In genomic region chr15:63060699-63061098, GRCh38 we compare ENCODE assay signal across 27 cellular contexts. TPM values are rescaled to one million over a fixed set of nuclear protein-coding genes. Genes with fewer than 3 reads are reported as not detected.
DNase-seq lines count a peak whose midpoint lies in the region; ATAC-seq and TF ChIP-seq lines count a peak whose summit lies in the region.
"Had no signal": no experiment of that assay in that cellular context is flagged by ENCODE, and none has a peak within 500 bp of the region (broad histone marks: within the 10 kb centered on the region; RNA-seq: fewer than 3 reads in every experiment).

No MANE protein-coding gene starts in this region.

- peak in 7 of 8 donors; percentile 7 to 47 (median 17) for ATAC-seq in heart right ventricle
- ATAC-seq in Right ventricle myocardium superior (ENCODE audit: poor library complexity) = no peak
- no peak for ATAC-seq in HG02870 (IDR thresholded peaks at IDR 0.05; ENCODE audit: unreplicated experiment)
- no peak for ATAC-seq in HG03469 (IDR thresholded peaks at IDR 0.05; ENCODE audit: unreplicated experiment)
- ATAC-seq in sciatic nerve = no peak
- ATAC-seq: activated CD8-positive, alpha-beta T cell treated with anti-CD3 and anti-CD28 coated beads, Interleukin-2, amount 10 ng/mL, durations not matched to agents 7 days and 5 days; esophagus mucosa; K562; mucosa of descending colon; upper lobe of right lung had no signal

- H3K27me3 Mint-ChIP-seq in endothelial cell (ENCODE audit: unreplicated experiment) = no peaks in the 10 kb centered on the region

- intact Hi-C loops in heart right ventricle (cut with DNase I) = no loop called here
- intact Hi-C loops in Right ventricle myocardium superior (cut with DNase I) = no loop called here
- intact Hi-C loops in esophagus muscularis mucosa (cut with DNase I) = no loop called here
- intact Hi-C loops in sciatic nerve (cut with DNase I) = no loop called here

- no peak overlapping the region for H3K4me2 ChIP-seq in osteoblast (ENCODE audit: insufficient read depth, low read length)
- H3K4me2 ChIP-seq: BLaER1 had no signal

- peaks cover 55% of the 10 kb centered on the region for H3K79me2 ChIP-seq in osteoblast (ENCODE audit: insufficient read depth, low read length)

- 35 to 51% methylated on average over 10 of the region's 10 CpGs for WGBS in heart right ventricle, 2 donors
- 84% methylated on average over 10 of the region's 10 CpGs for whole genome bisulfite sequencing in esophagus muscularis mucosa

- H3K36me3 ChIP-seq in heart right ventricle (peaks cover 4 to 100% (median 95%) of the 10 kb centered on the region in 9 donors), esophagus muscularis mucosa (peaks cover 83 to 99% (median 96%) of the 10 kb centered on the region in 4 donors), osteoblast (ENCODE audit: insufficient read depth, low read length) (peaks cover 99% of the 10 kb centered on the region)

- TF ChIP-seq CTCF in heart right ventricle (IDR thresholded peaks at IDR 0.05) (no peak), esophagus muscularis mucosa (IDR thresholded peaks at IDR 0.05) (no peak), osteoblast (IDR thresholded peaks at IDR 0.05; ENCODE audit: extremely low read depth, low read depth, low read length) (no peak), endothelial cell (IDR thresholded peaks at IDR 0.05; ENCODE audit: unreplicated experiment) (no peak)

- no peak overlapping the region for H3K27ac Mint-ChIP-seq in endothelial cell (ENCODE audit: unreplicated experiment)
- H3K27ac Mint-ChIP-seq: activated CD8-positive, alpha-beta T cell treated with anti-CD3 and anti-CD28 coated beads, Interleukin-2, amount 10 ng/mL, durations not matched to agents 7 days and 5 days had no signal

- H3K4me3 ChIP-seq in heart right ventricle = no peak overlapping the region
- H3K4me3 ChIP-seq in esophagus muscularis mucosa = no peak overlapping the region
- no peak overlapping the region for H3K4me3 ChIP-seq in osteoblast (ENCODE audit: insufficient read depth, low read length)
- H3K4me3 ChIP-seq: BLaER1, colonic mucosa, K562, mucosa of descending colon, Peyer's patch, SJCRH30, upper lobe of right lung had no signal

- H3K27me3 ChIP-seq in heart right ventricle (no peaks in the 10 kb centered on the region), esophagus muscularis mucosa (no peaks in the 10 kb centered on the region), osteoblast (ENCODE audit: insufficient read depth, low read length) (no peaks in the 10 kb centered on the region)
- H3K27me3 ChIP-seq: BLaER1, colonic mucosa, Peyer's patch, SJCRH30, upper lobe of right lung had no signal

- H2AFZ ChIP-seq in osteoblast (ENCODE audit: low read length) = no peak overlapping the region

- H4K20me1 ChIP-seq in osteoblast (ENCODE audit: insufficient read depth, low read length) = peaks cover 76% of the 10 kb centered on the region
- H4K20me1 ChIP-seq: BLaER1 had no signal

- peak overlapping the region in 6 of 10 donors; percentile 22 to 72 (median 34) for H3K27ac ChIP-seq in heart right ventricle
- peak overlapping the region; percentile 67 to 97 (median 96) for H3K27ac ChIP-seq in esophagus muscularis mucosa (replicated peaks in 1 of 4)
- peak overlapping the region; percentile 67 for H3K27ac ChIP-seq in osteoblast (ENCODE audit: low read depth, low read length)
- H3K27ac ChIP-seq: BLaER1, SJCRH30, upper lobe of right lung had no signal

- H3K4me1 Mint-ChIP-seq in endothelial cell (ENCODE audit: unreplicated experiment) = peaks cover 9% of the 10 kb centered on the region

- H3K36me3 Mint-ChIP-seq in endothelial cell (ENCODE audit: low read depth, unreplicated experiment) = peaks cover 25% of the 10 kb centered on the region

- no peaks in the 10 kb centered on the region for H3K9me3 Mint-ChIP-seq in endothelial cell (ENCODE audit: unreplicated experiment)
- H3K9me3 Mint-ChIP-seq: neural crest cell had no signal

- H3K9me3 ChIP-seq in heart right ventricle (no peaks in the 10 kb centered on the region), esophagus muscularis mucosa (no peaks in the 10 kb centered on the region), osteoblast (ENCODE audit: low read depth, low read length) (no peaks in the 10 kb centered on the region)
- H3K9me3 ChIP-seq: BLaER1, colonic mucosa, mucosa of descending colon, Peyer's patch, SJCRH30, upper lobe of right lung had no signal

- no peak for TF ChIP-seq POLR2A in esophagus muscularis mucosa (IDR thresholded peaks at IDR 0.05; ENCODE audit: low read depth)

- no peak for DNase-seq in heart right ventricle
- no peak for DNase-seq in Right ventricle myocardium superior
- DNase-seq in esophagus muscularis mucosa (ENCODE audit: extremely low spot score) = no peak
- DNase-seq in osteoblast (ENCODE audit: insufficient read length, low spot score, missing footprints) = no peak
- no peak for DNase-seq in endothelial cell (ENCODE audit: low spot score)
- DNase-seq in sciatic nerve (ENCODE audit: low spot score) = no peak
- DNase-seq: activated CD8-positive, alpha-beta T cell treated with anti-CD3 and anti-CD28 coated beads, Interleukin-2, amount 10 ng/mL, durations not matched to agents 7 days and 5 days; activated effector memory CD4-positive, alpha-beta T cell treated with anti-CD3 and anti-CD28 coated beads, Interleukin-2, amount 50 U/mL, for 16 hours; activated T-cell treated with anti-CD3 and anti-CD28 coated beads for 4 hours; colonic mucosa; effector memory CD4-positive, alpha-beta T cell; foreskin melanocyte; mucosa of descending colon; NCI-H1417 treated with DMSO at 0.1 percent for 48 hours; NCI-H2107; NCI-H524 treated with DMSO at 0.1 percent for 48 hours; NK-92 treated with Interleukin-12 subunit alpha and Interleukin-12 subunit beta, amount 100 ng/mL, for 24 hours; Peyer's patch; SJCRH30; stimulated activated CD4-positive, alpha-beta T cell treated with anti-CD3 and anti-CD28 coated beads, Interleukin-1b, Interleukin-23, amount 100 ng/mL, for 48 hours; upper lobe of right lung had no signal

- no peak for TF ChIP-seq EP300 in esophagus muscularis mucosa (IDR thresholded peaks at IDR 0.05)

- peaks cover 6 to 97% (median 74%) of the 10 kb centered on the region in 9 donors for H3K4me1 ChIP-seq in heart right ventricle
- peaks cover 93 to 100% (median 100%) of the 10 kb centered on the region in 4 donors for H3K4me1 ChIP-seq in esophagus muscularis mucosa
- peaks cover 63% of the 10 kb centered on the region for H3K4me1 ChIP-seq in osteoblast (ENCODE audit: insufficient read depth, low read length)
- H3K4me1 ChIP-seq: colonic mucosa had no signal

- no peak overlapping the region for H3K4me3 Mint-ChIP-seq in endothelial cell (ENCODE audit: unreplicated experiment)
- H3K4me3 Mint-ChIP-seq: activated CD8-positive, alpha-beta T cell treated with anti-CD3 and anti-CD28 coated beads, Interleukin-2, amount 10 ng/mL, durations not matched to agents 7 days and 5 days; neural crest cell had no signal

RNA-seq across cellular contexts. Expression of gene TPM1, which starts 18.2 kb away (rescaled TPM):
- total RNA-seq in heart right ventricle (over 10,000 TPM; 11,955 to 17,571 (median 14,403) TPM), Right ventricle myocardium superior (12,703 TPM), esophagus muscularis mucosa (1,000 to 10,000 TPM; 5,599 to 7,718 (median 6,496) TPM), osteoblast (1,563 and 1,708 TPM in 2 replicates), endothelial cell (ENCODE audit: unreplicated experiment) (106 TPM), sciatic nerve (396 TPM)
- polyA plus RNA-seq in heart right ventricle = over 10,000 TPM; 10,066 to 18,091 TPM

Comparison
In these comparisons a context has a peak if more than half of its experiments do, and no peak if none do; other contexts are left out.
1. ATAC-seq: peak in heart right ventricle (7 of 8); none in Right ventricle myocardium superior (single experiment), HG02870 (single experiment), HG03469 (single experiment) and sciatic nerve (single experiment).
2. H3K27ac ChIP-seq: peak in every context shown above with its lines; median percentile 96 in esophagus muscularis mucosa; 67 in osteoblast; 34 in heart right ventricle.